1 cellular context compared by ENCODE assay signal in genomic region chr6:100880901-100881706, GRCh38.
TF ChIP-seq lines count a peak whose summit lies in the region.

ASCC3 (minus strand) TSS chr6:100881329; CDS start chr6:100867997, 13,332 bp downstream.

TF ChIP-seq in K562, 482 proteins besides CTCF, POLR2A, EP300 and RAD21 (continued from another document and continues in another):
- 0 out of 2 replicates have a peak, but pooled peaks have one; percentile 19 for TF ChIP-seq ZBTB40 (IDR thresholded peaks at IDR 0.05)
- no peak for TF ChIP-seq ZBTB40 (CRISPR knock-in tag; IDR thresholded peaks at IDR 0.05)
- peak; percentile 80 for TF ChIP-seq MAX (CRISPR knock-in tag; IDR thresholded peaks at IDR 0.05)
- TF ChIP-seq SIN3B (IDR thresholded peaks at IDR 0.05; ENCODE audit: low read depth), result peak; percentile 76; the same call in 1 of the 2 replicates
- no peak for TF ChIP-seq MCM3 (IDR thresholded peaks at IDR 0.05)
- peak; percentile 78 for TF ChIP-seq POLR2B (IDR thresholded peaks at IDR 0.05; ENCODE audit: low read depth, partially characterized antibody)
- peak; percentile 71; the same call in 1 of the 2 replicates for TF ChIP-seq PKNOX1 (IDR thresholded peaks at IDR 0.05)
- peak; percentile 89 for TF ChIP-seq SUPT5H (IDR thresholded peaks at IDR 0.05)
- no peak for TF ChIP-seq CHD4 (IDR thresholded peaks at IDR 0.05; ENCODE audit: insufficient read depth, insufficient replicate concordance, low read depth, low read length, poor library complexity, severe bottlenecking)
- peak; percentile 31; the same call in 1 of the 2 replicates for TF ChIP-seq TEAD4 (IDR thresholded peaks at IDR 0.05; ENCODE audit: low read length)
- TF ChIP-seq TEAD4 (CRISPR knock-in tag; IDR thresholded peaks at IDR 0.05; ENCODE audit: borderline replicate concordance), result no peak
- TF ChIP-seq ZNF785 (CRISPR knock-in tag; IDR thresholded peaks at IDR 0.05), result no peak
- no peak for TF ChIP-seq TRIM28 (IDR thresholded peaks at IDR 0.05)
- no peak for TF ChIP-seq ID3 (CRISPR knock-in tag; IDR thresholded peaks at IDR 0.05)
- peak; percentile 13; the same call in 1 of the 2 replicates for TF ChIP-seq ID3 (tag; IDR thresholded peaks at IDR 0.05)
- TF ChIP-seq ZNF507 (tag; conservative IDR thresholded peaks at IDR 0.05), result no peak
- peak; percentile 94 for TF ChIP-seq CTBP1 (IDR thresholded peaks at IDR 0.05; ENCODE audit: borderline replicate concordance)
- TF ChIP-seq ZNF282 (CRISPR knock-in tag; IDR thresholded peaks at IDR 0.05), result 0 out of 2 replicates have a peak, but pooled peaks have one; percentile 76
- 0 out of 2 replicates have a peak, but pooled peaks have one; percentile 22 for TF ChIP-seq ARID2 (IDR thresholded peaks at IDR 0.05)
- TF ChIP-seq NEUROD1 (IDR thresholded peaks at IDR 0.05; ENCODE audit: borderline replicate concordance, low read depth, low read length, partially characterized antibody), result peak; percentile 23
- no peak for TF ChIP-seq ZNF717 (CRISPR knock-in tag; IDR thresholded peaks at IDR 0.05)
- peak; percentile 31; the same call in 1 of the 2 replicates for TF ChIP-seq ERF (CRISPR knock-in tag; IDR thresholded peaks at IDR 0.05)
- peak; percentile 51 for TF ChIP-seq HCFC1 (IDR thresholded peaks at IDR 0.05; ENCODE audit: low read depth, low read length)
- no peak for TF ChIP-seq TSC22D4 (tag; IDR thresholded peaks at IDR 0.05)
- TF ChIP-seq ZNF347 (CRISPR knock-in tag; IDR thresholded peaks at IDR 0.05; ENCODE audit: low read depth), result no peak
- no peak for TF ChIP-seq FOXM1 (IDR thresholded peaks at IDR 0.05; ENCODE audit: low read depth)
- TF ChIP-seq FOXM1 (CRISPR knock-in tag; IDR thresholded peaks at IDR 0.05; ENCODE audit: low read depth), result 0 out of 2 replicates have a peak, but pooled peaks have one; percentile 45
- TF ChIP-seq GABPA (tag; conservative IDR thresholded peaks at IDR 0.05; ENCODE audit: low read depth), result 0 out of 2 replicates have a peak, but pooled peaks have one; percentile 19
- no peak for TF ChIP-seq MAFF (IDR thresholded peaks at IDR 0.05; ENCODE audit: low read length)
- TF ChIP-seq ZFP91 (CRISPR knock-in tag; IDR thresholded peaks at IDR 0.05), result no peak; the same call in 1 of the 2 replicates
- no peak for TF ChIP-seq FUS (optimal IDR thresholded peaks at IDR 0.05; ENCODE audit: low read depth, low read length)
- no peak for TF ChIP-seq BCOR (IDR thresholded peaks at IDR 0.05)
- no peak for TF ChIP-seq ZNF75A (CRISPR knock-in tag; IDR thresholded peaks at IDR 0.05)
- TF ChIP-seq MEIS2 (IDR thresholded peaks at IDR 0.05; ENCODE audit: partially characterized antibody), result peak; percentile 80
- no peak for TF ChIP-seq PTRF (tag; IDR thresholded peaks at IDR 0.05)
- peak; percentile 27; the same call in 1 of the 2 replicates for TF ChIP-seq GATAD2A (IDR thresholded peaks at IDR 0.05)
- no peak for TF ChIP-seq MEF2D (tag; conservative IDR thresholded peaks at IDR 0.05; ENCODE audit: low read depth)
- TF ChIP-seq KAT2B (IDR thresholded peaks at IDR 0.05; ENCODE audit: low read depth, low read length), result no peak
- no peak for TF ChIP-seq KDM2B (CRISPR knock-in tag; IDR thresholded peaks at IDR 0.05)
- peak; percentile 42; the same call in 1 of the 2 replicates for TF ChIP-seq KAT7 (CRISPR knock-in tag; IDR thresholded peaks at IDR 0.05; ENCODE audit: borderline replicate concordance)
- no peak for TF ChIP-seq ZNF57 (CRISPR knock-in tag; IDR thresholded peaks at IDR 0.05)
- TF ChIP-seq HES1 (IDR thresholded peaks at IDR 0.05; ENCODE audit: low read depth), result no peak
- no peak for TF ChIP-seq ZBTB26 (CRISPR knock-in tag; IDR thresholded peaks at IDR 0.05)
- peak; percentile 86 for TF ChIP-seq ATF7 (IDR thresholded peaks at IDR 0.05)
- TF ChIP-seq SMAD1 (IDR thresholded peaks at IDR 0.05; ENCODE audit: low read depth, low read length, partially characterized antibody), result peak; percentile 25
- no peak for TF ChIP-seq KAT8 (IDR thresholded peaks at IDR 0.05; ENCODE audit: low read depth)
- TF ChIP-seq PHF20 (IDR thresholded peaks at IDR 0.05; ENCODE audit: partially characterized antibody), result peak; percentile 79
- TF ChIP-seq TBP (optimal IDR thresholded peaks at IDR 0.05; ENCODE audit: low read depth, low read length), result no peak
- TF ChIP-seq PTBP1 (IDR thresholded peaks at IDR 0.05; ENCODE audit: low read depth, low read length), result no peak
- TF ChIP-seq MNT (conservative IDR thresholded peaks at IDR 0.05), result peak; percentile 82 to 91
- no peak for TF ChIP-seq BRD4 (IDR thresholded peaks at IDR 0.05)
- TF ChIP-seq POLR2H (tag; IDR thresholded peaks at IDR 0.05; ENCODE audit: low read depth), result peak; percentile 85
- peak; percentile 67; the same call in 1 of the 2 replicates for TF ChIP-seq JUN (IDR thresholded peaks at IDR 0.05; ENCODE audit: borderline replicate concordance, low read depth, low read length)
- TF ChIP-seq JUN (CRISPR knock-in tag; IDR thresholded peaks at IDR 0.05; ENCODE audit: borderline replicate concordance), result no peak
- no peak; the same call in 1 of the 2 replicates for TF ChIP-seq FOXK1 (CRISPR knock-in tag; IDR thresholded peaks at IDR 0.05; ENCODE audit: borderline replicate concordance)
- TF ChIP-seq ETS2 (tag; IDR thresholded peaks at IDR 0.05; ENCODE audit: borderline replicate concordance, poor library complexity, severe bottlenecking), result no peak
